Comparison of ENCODE assay signal across 14 cellular contexts in the genomic region with DNA sequence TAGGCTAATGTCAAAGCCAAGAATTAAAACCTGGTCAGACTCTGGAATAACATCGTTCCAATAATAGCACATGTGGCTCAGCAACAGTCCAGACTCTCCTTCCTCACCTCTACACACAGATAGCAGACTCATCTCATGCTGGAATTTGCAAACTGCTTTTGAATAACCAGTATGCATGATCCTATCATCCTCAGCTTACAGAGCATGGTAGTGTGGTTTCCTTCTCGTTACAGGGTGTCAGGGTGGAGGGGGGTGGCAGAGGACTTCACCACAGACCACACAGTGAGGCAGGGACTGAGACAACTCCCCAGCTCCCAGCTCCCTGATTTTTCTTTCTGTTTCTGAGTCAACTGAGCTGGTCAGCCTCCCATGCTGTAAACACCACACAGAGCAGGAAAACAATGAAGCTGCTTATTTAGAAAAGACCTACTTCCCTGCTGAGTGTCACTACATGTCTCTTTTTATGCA.
DNase-seq lines count a peak whose midpoint lies in the region; ATAC-seq, FAIRE-seq and TF ChIP-seq lines count a peak whose summit lies in the region.
"Had no signal": no experiment of that assay in that cellular context is flagged by ENCODE, and none has a peak within 500 bp of the region (broad histone marks: within the 10 kb centered on the region; RNA-seq: fewer than 3 reads in every experiment).

No MANE protein-coding gene starts in this region.

- in situ Hi-C loops in HepG2 (cut with HindIII; ENCODE audit: extremely low pct_ligation_motif_present, low pct_unique_long_range_greater_than_20kb): no loop called here

- FAIRE-seq in HepG2 (lab: Jason Lieb, UNC) (no peak), urothelium cell line (lab: Jason Lieb, UNC) (no peak)

- TF ChIP-seq POLR2A in HepG2 (IDR thresholded peaks at IDR 0.05; ENCODE audit: insufficient read depth in 1 of 2, low read depth in 2 of 2, low read length in 2 of 2): no peak
- TF ChIP-seq POLR2A in right lobe of liver (IDR thresholded peaks at IDR 0.05): no peak

- no peak for TF ChIP-seq RAD21 in HepG2 (CRISPR knock-in tag; IDR thresholded peaks at IDR 0.05)

- H3K9ac ChIP-seq in HepG2 (ENCODE audit: insufficient read depth, low read depth, low read length): no peak overlapping the region

- TF ChIP-seq EP300 in HepG2 (IDR thresholded peaks at IDR 0.05; ENCODE audit: low read depth in 2 of 2, low read length in 2 of 2) (no peak), HepG2 (CRISPR knock-in tag; IDR thresholded peaks at IDR 0.05; ENCODE audit: borderline replicate concordance) (no peak)

- H3K4me3 ChIP-seq in HepG2 (replicated peaks in 1 of 3; ENCODE audit: insufficient read depth in 1 of 3, low read depth in 2 of 3, low read length in 3 of 3) (no peak overlapping the region), right lobe of liver (no peak overlapping the region)
- H3K4me3 ChIP-seq: thoracic aorta had no signal

- intact Hi-C loops in HepG2 (cut with micrococcal nuclease; ENCODE audit: unreplicated experiment) (no loop called here), right lobe of liver (cut with DNase I) (no loop called here)

- H3K36me3 ChIP-seq in HepG2 (replicated peaks in 1 of 2; ENCODE audit: control insufficient read depth in 1 of 2, insufficient read depth in 2 of 2, low read length in 2 of 2) (no peaks in the 10 kb centered on the region), right lobe of liver (no peaks in the 10 kb centered on the region)
- H3K36me3 ChIP-seq: thoracic aorta had no signal

- no peaks in the 10 kb centered on the region for H3K27me3 ChIP-seq in HepG2 (ENCODE audit: control insufficient read depth in 1 of 2, insufficient read depth in 2 of 2, low read length in 2 of 2)
- no peaks in the 10 kb centered on the region for H3K27me3 ChIP-seq in right lobe of liver

- no peak overlapping the region for H3K4me2 ChIP-seq in HepG2 (ENCODE audit: low read depth, low read length)

- H3K79me2 ChIP-seq in HepG2 (ENCODE audit: insufficient read depth, low read length): no peaks in the 10 kb centered on the region

- 31% methylated on average over 2 of the region's 2 CpGs for WGBS in HepG2 (ENCODE audit: low lambda C conversion rate)
- WGBS in right lobe of liver (ENCODE audit: insufficient coverage, low coverage, low lambda C conversion rate, missing lambda C conversion rate): 62% methylated on average over 2 of the region's 2 CpGs

- CTCF ChIA-PET in HepG2 (lab: Yijun Ruan, JAX; ENCODE audit: low intra/inter-chr PET ratio, low total read pairs): no interaction called here

- peak overlapping the region; percentile 6 for H2AFZ ChIP-seq in HepG2 (ENCODE audit: low read length)

- no peak for TF ChIP-seq CTCF in HepG2 (CRISPR knock-in tag; IDR thresholded peaks at IDR 0.05)
- TF ChIP-seq CTCF in right lobe of liver (IDR thresholded peaks at IDR 0.05): no peak

- DNase-seq in HepG2 (ENCODE audit: low spot score) (no peak), right lobe of liver (no peak), amniotic epithelial cell (ENCODE audit: low read depth) (peak; percentile 70), iris pigment epithelial cell (ENCODE audit: low read depth) (peak; percentile 54), urothelium cell line (ENCODE audit: low spot score) (peak; percentile 3), NCI-H226 (no peak), DMS114 treated with DMSO at 0.1 percent for 48 hours (lab: John Stamatoyannopoulos, UW; ENCODE audit: unreplicated experiment) (no peak)
- no peak for DNase-seq in stimulated activated CD4-positive, alpha-beta T cell treated with anti-CD3 and anti-CD28 coated beads, Interleukin-2, amount 100 ng/mL, for 24 hours
- DNase-seq: activated CD4-positive, alpha-beta T cell treated with anti-CD3 and anti-CD28 coated beads for 48 hours; activated naive CD4-positive, alpha-beta T cell treated with anti-CD3 and anti-CD28 coated beads, Interleukin-2, amount 10 ng/mL, durations not matched to agents 7 days and 5 days; NCI-H2029 treated with DMSO at 0.1 percent for 48 hours; SIG-M5; stimulated activated CD4-positive, alpha-beta T cell treated with anti-CD3 and anti-CD28 coated beads, Interleukin-4, amount 100 ng/mL, for 4 hours had no signal

- H3K27ac ChIP-seq in HepG2 (ENCODE audit: extremely low read length, insufficient read depth, low read length): no peak overlapping the region
- no peak overlapping the region for H3K27ac ChIP-seq in right lobe of liver
- H3K27ac ChIP-seq: thoracic aorta had no signal

- no TSS peak for BruUV-seq in HepG2 (replicated peaks; lab: Mats Ljungman, UMichigan)

- H3K4me1 ChIP-seq in HepG2 (ENCODE audit: insufficient read depth, low read length): peaks cover 51% of the 10 kb centered on the region
- peaks cover 0 to 29% (median 13%) of the 10 kb centered on the region in 4 donors for H3K4me1 ChIP-seq in right lobe of liver

- no peaks in the 10 kb centered on the region for H3K9me3 ChIP-seq in HepG2 (ENCODE audit: low read length)
- H3K9me3 ChIP-seq in right lobe of liver: no peaks in the 10 kb centered on the region
- H3K9me3 ChIP-seq: thoracic aorta had no signal

- POLR2A ChIA-PET in HepG2 (lab: Yijun Ruan, JAX): no interaction called here

- no peak for ATAC-seq in HepG2
- no peak for ATAC-seq in right lobe of liver

- no peaks in the 10 kb centered on the region for H4K20me1 ChIP-seq in HepG2 (ENCODE audit: insufficient read depth, low read length)

TF ChIP-seq in HepG2, 621 proteins besides CTCF, POLR2A, EP300 and RAD21:
- no peak for TF ChIP-seq ZNF75D (CRISPR knock-in tag; IDR thresholded peaks at IDR 0.05; ENCODE audit: borderline replicate concordance)
- no peak for TF ChIP-seq ATAD3A (CRISPR knock-in tag; IDR thresholded peaks at IDR 0.05)

Comparison
In these comparisons a context has a peak if more than half of its experiments do, and no peak if none do; other contexts are left out.
1. DNase-seq: peak in amniotic epithelial cell (single experiment), iris pigment epithelial cell (single experiment) and urothelium cell line (single experiment); none in HepG2 (single experiment), right lobe of liver (0 of 3), NCI-H226 (single experiment), DMS114 treated with DMSO at 0.1 percent for 48 hours (single experiment) and stimulated activated CD4-positive, alpha-beta T cell treated with anti-CD3 and anti-CD28 coated beads, Interleukin-2, amount 100 ng/mL, for 24 hours (0 of 2).